Comparison of ENCODE assay signal across 9 cellular contexts in genomic region chr20:36063916-36064660, GRCh38.
DNase-seq lines count a peak whose midpoint lies in the region; ATAC-seq, FAIRE-seq and TF ChIP-seq lines count a peak whose summit lies in the region.
"Had no signal": no experiment of that assay in that cellular context is flagged by ENCODE, and none has a peak within 500 bp of the region (broad histone marks: within the 10 kb centered on the region; RNA-seq: fewer than 3 reads in every experiment).

No MANE protein-coding gene starts in this region.

- peak overlapping the region; percentile 77 for H3K4me3 Mint-ChIP-seq in activated CD4-positive, alpha-beta T cell treated with anti-CD3 and anti-CD28 coated beads, Interleukin-2, amount 10 ng/mL, durations not matched to agents 7 days and 5 days
- peak overlapping the region; percentile 88 for H3K4me3 Mint-ChIP-seq in activated naive CD8-positive, alpha-beta T cell treated with anti-CD3 and anti-CD28 coated beads, Interleukin-2, amount 10 ng/mL, durations not matched to agents 7 days and 5 days

- CTCF ChIA-PET in activated CD4-positive, alpha-beta T cell treated with anti-CD3 and anti-CD28 coated beads, Interleukin-2, amount 10 ng/mL, durations not matched to agents 7 days and 5 days (lab: Charles Lee), result interaction anchor here (1.0 to 2.1 kb wide), 4 partner anchors 8 to 110 kb away, joined by 3 to 6 read pairs (median 4); partner anchors contain the start of gene SCAND1

- H3K27me3 Mint-ChIP-seq in activated CD4-positive, alpha-beta T cell treated with anti-CD3 and anti-CD28 coated beads, Interleukin-2, amount 10 ng/mL, durations not matched to agents 7 days and 5 days, result peaks cover 31% of the 10 kb centered on the region
- H3K27me3 Mint-ChIP-seq in activated naive CD8-positive, alpha-beta T cell treated with anti-CD3 and anti-CD28 coated beads, Interleukin-2, amount 10 ng/mL, durations not matched to agents 7 days and 5 days, result peaks cover 15% of the 10 kb centered on the region

- no peak for ATAC-seq in activated naive CD8-positive, alpha-beta T cell treated with anti-CD3 and anti-CD28 coated beads, Interleukin-2, amount 10 ng/mL, durations not matched to agents 7 days and 5 days (ENCODE audit: low read depth)
- ATAC-seq in GM19351 (IDR thresholded peaks at IDR 0.05; ENCODE audit: unreplicated experiment) (no peak), GM18502 (IDR thresholded peaks at IDR 0.05; ENCODE audit: poor library complexity, unreplicated experiment) (no peak)

- POLR2A ChIA-PET in activated CD4-positive, alpha-beta T cell treated with anti-CD3 and anti-CD28 coated beads, Interleukin-2, amount 10 ng/mL, durations not matched to agents 7 days and 5 days (lab: Charles Lee), result interaction anchor here (0.6 to 1.0 kb wide), 2 partner anchors 71 to 110 kb away, joined by 3 read pairs; no protein-coding TSS in a partner anchor
- POLR2A ChIA-PET in activated naive CD8-positive, alpha-beta T cell treated with anti-CD3 and anti-CD28 coated beads, Interleukin-2, amount 10 ng/mL, durations not matched to agents 7 days and 5 days (lab: Charles Lee), result interaction anchor here (1.1 to 1.3 kb wide), 2 partner anchors 14 to 111 kb away, joined by 4 read pairs; no protein-coding TSS in a partner anchor

- H3K4me1 Mint-ChIP-seq in activated CD4-positive, alpha-beta T cell treated with anti-CD3 and anti-CD28 coated beads, Interleukin-2, amount 10 ng/mL, durations not matched to agents 7 days and 5 days, result peaks cover 10% of the 10 kb centered on the region
- H3K4me1 Mint-ChIP-seq in activated naive CD8-positive, alpha-beta T cell treated with anti-CD3 and anti-CD28 coated beads, Interleukin-2, amount 10 ng/mL, durations not matched to agents 7 days and 5 days, result no peaks in the 10 kb centered on the region

- peak overlapping the region; percentile 70 for H3K9ac ChIP-seq in keratinocyte (ENCODE audit: control insufficient read depth, extremely low read depth, insufficient read depth, low read length)

- no peaks in the 10 kb centered on the region for H3K36me3 Mint-ChIP-seq in activated CD4-positive, alpha-beta T cell treated with anti-CD3 and anti-CD28 coated beads, Interleukin-2, amount 10 ng/mL, durations not matched to agents 7 days and 5 days (ENCODE audit: low read depth)
- H3K36me3 Mint-ChIP-seq in activated naive CD8-positive, alpha-beta T cell treated with anti-CD3 and anti-CD28 coated beads, Interleukin-2, amount 10 ng/mL, durations not matched to agents 7 days and 5 days, result no peaks in the 10 kb centered on the region

- no peak for FAIRE-seq in keratinocyte (lab: Jason Lieb, UNC)
- FAIRE-seq: colon had no signal

- no peaks in the 10 kb centered on the region for H4K20me1 ChIP-seq in keratinocyte (ENCODE audit: control insufficient read depth, extremely low read depth, insufficient read depth, low read length)

- DNase-seq in activated CD4-positive, alpha-beta T cell treated with anti-CD3 and anti-CD28 coated beads, Interleukin-2, amount 10 ng/mL, durations not matched to agents 7 days and 5 days, result no peak
- no peak for DNase-seq in activated CD4-positive, alpha-beta T cell treated with anti-CD3 and anti-CD28 coated beads, Interleukin-2, amount 50 U/mL, for 48 hours
- no peak for DNase-seq in activated naive CD8-positive, alpha-beta T cell treated with anti-CD3 and anti-CD28 coated beads, Interleukin-2, amount 10 ng/mL, durations not matched to agents 7 days and 5 days
- no peak for DNase-seq in keratinocyte (ENCODE audit: low read depth, low spot score)
- DNase-seq in NCI-H2196 (lab: John Stamatoyannopoulos, UW; ENCODE audit: unreplicated experiment), result no peak

- no peaks in the 10 kb centered on the region for H3K27me3 ChIP-seq in keratinocyte (ENCODE audit: control insufficient read depth, extremely low read depth, insufficient read depth, low read length)

- peak overlapping the region; percentile 68 for H3K27ac Mint-ChIP-seq in activated CD4-positive, alpha-beta T cell treated with anti-CD3 and anti-CD28 coated beads, Interleukin-2, amount 10 ng/mL, durations not matched to agents 7 days and 5 days
- no peak overlapping the region for H3K27ac Mint-ChIP-seq in activated naive CD8-positive, alpha-beta T cell treated with anti-CD3 and anti-CD28 coated beads, Interleukin-2, amount 10 ng/mL, durations not matched to agents 7 days and 5 days

- H3K4me3 ChIP-seq in keratinocyte (ENCODE audit: control insufficient read depth in 2 of 3, extremely low read depth in 1 of 3, insufficient read depth in 2 of 3, low read depth in 1 of 3, low read length in 3 of 3), result peak overlapping the region; percentile 53 to 73 (median 70)

- H3K9me3 ChIP-seq in keratinocyte (ENCODE audit: control insufficient read depth, low read depth, low read length), result no peaks in the 10 kb centered on the region

- dilution Hi-C loops in keratinocyte (cut with MboI; ENCODE audit: extremely low pct_ligation_motif_present, low sequenced_read_pairs), result no loop called here

- peak overlapping the region; percentile 86 for H3K4me2 ChIP-seq in keratinocyte (ENCODE audit: control insufficient read depth, extremely low read depth, insufficient read depth, low read depth, low read length)

- H3K9me3 Mint-ChIP-seq in activated CD4-positive, alpha-beta T cell treated with anti-CD3 and anti-CD28 coated beads, Interleukin-2, amount 10 ng/mL, durations not matched to agents 7 days and 5 days, result peaks cover 4% of the 10 kb centered on the region
- peaks cover 5% of the 10 kb centered on the region for H3K9me3 Mint-ChIP-seq in activated naive CD8-positive, alpha-beta T cell treated with anti-CD3 and anti-CD28 coated beads, Interleukin-2, amount 10 ng/mL, durations not matched to agents 7 days and 5 days

- no peaks in the 10 kb centered on the region for H3K79me2 ChIP-seq in keratinocyte (ENCODE audit: control insufficient read depth, insufficient read depth, low read length)

- H2AFZ ChIP-seq in keratinocyte (ENCODE audit: control insufficient read depth, low read length), result peak overlapping the region; percentile 91

- H3K36me3 ChIP-seq in keratinocyte (ENCODE audit: control insufficient read depth in 2 of 2, extremely low read depth in 1 of 2, insufficient read depth in 2 of 2, low read length in 2 of 2), result no peaks in the 10 kb centered on the region

- TF ChIP-seq CTCF in keratinocyte (optimal IDR thresholded peaks at IDR 0.05 in 1 of 3, IDR thresholded peaks at IDR 0.05 in 1 of 3, conservative IDR thresholded peaks at IDR 0.05 in 1 of 3; ENCODE audit: extremely low read depth in 1 of 3, insufficient read depth in 2 of 3, low read length in 3 of 3), result no peak

- H3K9me1 ChIP-seq in keratinocyte (ENCODE audit: control insufficient read depth, extremely low read depth, insufficient read depth, low read length), result no peaks in the 10 kb centered on the region

- H3K4me1 ChIP-seq in keratinocyte (ENCODE audit: control insufficient read depth, extremely low read depth, insufficient read depth, low read length), result peaks cover 11% of the 10 kb centered on the region

- H3K27ac ChIP-seq in keratinocyte (ENCODE audit: control insufficient read depth, insufficient read depth, low read length) (peak overlapping the region; percentile 44), temporal lobe (ENCODE audit: low read depth, low read length) (peak overlapping the region; percentile 31)
